In genomic region chr15:69290346-69291164, GRCh38 we compare ENCODE assay signal across 22 cellular contexts. TPM values are rescaled to one million over a fixed set of nuclear protein-coding genes. Genes with fewer than 3 reads are reported as not detected.
DNase-seq lines count a peak whose midpoint lies in the region; ATAC-seq, FAIRE-seq and TF ChIP-seq lines count a peak whose summit lies in the region.
"Had no signal": no experiment of that assay in that cellular context is flagged by ENCODE, and none has a peak within 500 bp of the region (broad histone marks: within the 10 kb centered on the region; RNA-seq: fewer than 3 reads in every experiment).

No MANE protein-coding gene starts in this region.

- H3K9me3 ChIP-seq in esophagus squamous epithelium: no peaks in the 10 kb centered on the region
- H3K9me3 ChIP-seq in kidney (ENCODE audit: control insufficient read depth in 1 of 2, low read length in 2 of 2): no peaks in the 10 kb centered on the region
- H3K9me3 ChIP-seq in stomach smooth muscle (ENCODE audit: control insufficient read depth in 2 of 2, low read length in 2 of 2): peaks cover 0 to 5% of the 10 kb centered on the region in 2 donors
- H3K9me3 ChIP-seq: right lobe of liver had no signal

- H3K9me3 Mint-ChIP-seq in stimulated activated memory B cell treated with anti-CD40 and anti-IgM and Interleukin-4, amounts not matched to agents 10 μg/mL and 1 μg/mL and 100 μg/mL, for 72 hours: peaks cover 3% of the 10 kb centered on the region
- H3K9me3 Mint-ChIP-seq: activated CD4-positive, alpha-beta T cell treated with anti-CD3 and anti-CD28 coated beads, Interleukin-2, amount 10 ng/mL, durations not matched to agents 7 days and 5 days; activated naive CD4-positive, alpha-beta T cell treated with anti-CD3 and anti-CD28 coated beads, Interleukin-2, amount 50 U/mL, for 24 hours; CD4-positive, alpha-beta memory T cell had no signal

- no peaks in the 10 kb centered on the region for H3K27me3 Mint-ChIP-seq in stimulated activated memory B cell treated with anti-CD40 and anti-IgM and Interleukin-4, amounts not matched to agents 10 μg/mL and 1 μg/mL and 100 μg/mL, for 72 hours
- H3K27me3 Mint-ChIP-seq: activated naive CD4-positive, alpha-beta T cell treated with anti-CD3 and anti-CD28 coated beads, Interleukin-2, amount 50 U/mL, for 24 hours; IgD-negative memory B cell had no signal

- H3K27ac ChIP-seq in VCaP (peak overlapping the region; percentile 30; the same call in 1 of the 2 replicates), esophagus squamous epithelium (peak overlapping the region in 3 of 4 donors; percentile 2 to 68 (median 57)), kidney (ENCODE audit: low read depth in 2 of 2, low read length in 2 of 2) (peak overlapping the region; percentile 29 to 52), stomach smooth muscle (ENCODE audit: low read length) (peak overlapping the region; percentile 18)
- H3K27ac ChIP-seq: epithelial cell of prostate, right lobe of liver had no signal

- H3K4me3 ChIP-seq in esophagus squamous epithelium (no peak overlapping the region), kidney (ENCODE audit: low read length in 2 of 2) (no peak overlapping the region), stomach smooth muscle (ENCODE audit: low read length in 2 of 2) (no peak overlapping the region)
- H3K4me3 ChIP-seq: right lobe of liver had no signal

- H3K9ac ChIP-seq in kidney (ENCODE audit: low read length in 2 of 2) (peak overlapping the region in 1 of 2 donors; percentile 24), stomach smooth muscle (ENCODE audit: low read length in 2 of 2) (no peak overlapping the region)

- H3K27me3 ChIP-seq in esophagus squamous epithelium (peaks cover 0 to 4% (median 0%) of the 10 kb centered on the region in 4 donors), stomach smooth muscle (ENCODE audit: control insufficient read depth in 1 of 2, insufficient read depth in 2 of 2, low read length in 2 of 2) (no peaks in the 10 kb centered on the region)
- H3K27me3 ChIP-seq: right lobe of liver had no signal

- H3K4me3 Mint-ChIP-seq in stimulated activated memory B cell treated with anti-CD40 and anti-IgM and Interleukin-4, amounts not matched to agents 10 μg/mL and 1 μg/mL and 100 μg/mL, for 72 hours: no peak overlapping the region
- H3K4me3 Mint-ChIP-seq: activated CD4-positive, alpha-beta T cell treated with anti-CD3 and anti-CD28 coated beads, Interleukin-2, amount 10 ng/mL, durations not matched to agents 7 days and 5 days; activated naive CD4-positive, alpha-beta T cell treated with anti-CD3 and anti-CD28 coated beads, Interleukin-2, amount 50 U/mL, for 24 hours; CD4-positive, alpha-beta memory T cell; IgD-negative memory B cell had no signal

- WGBS in esophagus squamous epithelium, 2 donors: 49 to 53% methylated on average over 5 to 7 of the region's 7 CpGs

- TF ChIP-seq CTCF in VCaP (conservative IDR thresholded peaks at IDR 0.05) (no peak), esophagus squamous epithelium (IDR thresholded peaks at IDR 0.05) (no peak), kidney (IDR thresholded peaks at IDR 0.05; ENCODE audit: borderline replicate concordance, extremely low read depth, insufficient read depth) (no peak)

- H3K27ac Mint-ChIP-seq in stimulated activated memory B cell treated with anti-CD40 and anti-IgM and Interleukin-4, amounts not matched to agents 10 μg/mL and 1 μg/mL and 100 μg/mL, for 72 hours: no peak overlapping the region
- H3K27ac Mint-ChIP-seq: activated CD4-positive, alpha-beta T cell treated with anti-CD3 and anti-CD28 coated beads, Interleukin-2, amount 10 ng/mL, durations not matched to agents 7 days and 5 days; activated naive CD4-positive, alpha-beta T cell treated with anti-CD3 and anti-CD28 coated beads, Interleukin-2, amount 50 U/mL, for 24 hours; CD4-positive, alpha-beta memory T cell; IgD-negative memory B cell had no signal

- intact Hi-C loops in esophagus squamous epithelium (cut with DNase I) (no loop called here), kidney (cut with DNase I) (no loop called here)

- no peaks in the 10 kb centered on the region for H3K36me3 ChIP-seq in esophagus squamous epithelium
- no peaks in the 10 kb centered on the region for H3K36me3 ChIP-seq in kidney (ENCODE audit: control insufficient read depth in 1 of 2, insufficient read depth in 2 of 2, low read length in 2 of 2)
- H3K36me3 ChIP-seq in stomach smooth muscle (ENCODE audit: control insufficient read depth in 2 of 2, insufficient read depth in 2 of 2, low read length in 2 of 2): no peaks in the 10 kb centered on the region
- H3K36me3 ChIP-seq: right lobe of liver had no signal

- H3K4me1 Mint-ChIP-seq in stimulated activated memory B cell treated with anti-CD40 and anti-IgM and Interleukin-4, amounts not matched to agents 10 μg/mL and 1 μg/mL and 100 μg/mL, for 72 hours: no peaks in the 10 kb centered on the region
- H3K4me1 Mint-ChIP-seq: activated CD4-positive, alpha-beta T cell treated with anti-CD3 and anti-CD28 coated beads, Interleukin-2, amount 10 ng/mL, durations not matched to agents 7 days and 5 days; activated naive CD4-positive, alpha-beta T cell treated with anti-CD3 and anti-CD28 coated beads, Interleukin-2, amount 50 U/mL, for 24 hours; CD4-positive, alpha-beta memory T cell had no signal

- DNase-seq in esophagus squamous epithelium (lab: John Stamatoyannopoulos, UW) (no peak), kidney (no peak), NCI-H187 treated with DMSO at 0.1 percent for 48 hours (lab: John Stamatoyannopoulos, UW) (no peak), globus pallidus (ENCODE audit: low spot score) (no peak), NCI-H2227 (lab: John Stamatoyannopoulos, UW; ENCODE audit: unreplicated experiment) (no peak)
- DNase-seq: activated CD4-positive, alpha-beta T cell treated with anti-CD3 and anti-CD28 coated beads, Interleukin-2, amount 10 ng/mL, durations not matched to agents 7 days and 5 days; activated T-cell treated with anti-CD3 and anti-CD28 coated beads, Interleukin-2, amount 50 U/mL, for 1 hour; CD4-positive, alpha-beta memory T cell; DMS79; hypothalamus; NCI-H187; NCI-H446 treated with DMSO at 0.1 percent for 48 hours; right lobe of liver; stimulated activated naive CD8-positive, alpha-beta T cell treated with anti-CD3 and anti-CD28 coated beads, Interleukin-15, Interleukin-2, amounts not matched to agents 100 U/mL and 50 U/mL, for 24 hours; SW 1271 had no signal

- H3K4me1 ChIP-seq in esophagus squamous epithelium (peaks cover 0 to 30% (median 18%) of the 10 kb centered on the region in 3 donors), kidney (ENCODE audit: control insufficient read depth in 1 of 2, insufficient read depth in 1 of 2, low read depth in 1 of 2, low read length in 2 of 2) (peaks cover 0 to 35% of the 10 kb centered on the region in 2 donors), stomach smooth muscle (ENCODE audit: control insufficient read depth, insufficient read depth, low read length) (peaks cover 10% of the 10 kb centered on the region)

- no peaks in the 10 kb centered on the region for H3K36me3 Mint-ChIP-seq in stimulated activated memory B cell treated with anti-CD40 and anti-IgM and Interleukin-4, amounts not matched to agents 10 μg/mL and 1 μg/mL and 100 μg/mL, for 72 hours
- H3K36me3 Mint-ChIP-seq: activated naive CD4-positive, alpha-beta T cell treated with anti-CD3 and anti-CD28 coated beads, Interleukin-2, amount 50 U/mL, for 24 hours; CD4-positive, alpha-beta memory T cell; IgD-negative memory B cell had no signal

- no peak for ATAC-seq in stimulated activated memory B cell treated with anti-CD40 and anti-IgM and Interleukin-4, amounts not matched to agents 10 μg/mL and 1 μg/mL and 100 μg/mL, for 72 hours
- ATAC-seq: stimulated activated naive CD8-positive, alpha-beta T cell treated with anti-CD3 and anti-CD28 coated beads, Interleukin-15, Interleukin-2, amounts not matched to agents 100 U/mL and 50 U/mL, for 24 hours had no signal

- FAIRE-seq in kidney (lab: Jason Lieb, UNC): no peak
- FAIRE-seq: H54 had no signal

- no peak for TF ChIP-seq POLR2A in esophagus squamous epithelium (IDR thresholded peaks at IDR 0.05)

RNA-seq across cellular contexts. Expression of gene PAQR5, which starts 8.2 kb away (rescaled TPM):
- total RNA-seq in esophagus squamous epithelium: 10 to 100 TPM in 3 of 4 donors, 1 to 10 TPM in 1; 6.4 to 39.8 (median 14.4) TPM
- total RNA-seq in kidney: 51.3 TPM
- 32.7 TPM for polyA plus RNA-seq in kidney (ENCODE audit: insufficient read depth, low read depth, low replicate concordance)
- total RNA-seq: activated CD4-positive, alpha-beta T cell treated with anti-CD3 and anti-CD28 coated beads, Interleukin-2, amount 10 ng/mL, durations not matched to agents 7 days and 5 days had no signal
- polyA plus RNA-seq: CD4-positive, alpha-beta memory T cell; IgD-negative memory B cell had no signal
